In genomic region chr4:87679449-87680169, GRCh38 we compare ENCODE assay signal across 8 cellular contexts. TPM values are rescaled to one million over a fixed set of nuclear protein-coding genes. Genes with fewer than 3 reads are reported as not detected.
DNase-seq lines count a peak whose midpoint lies in the region; ATAC-seq and TF ChIP-seq lines count a peak whose summit lies in the region.

No MANE protein-coding gene starts in this region.

- TF ChIP-seq CTCF in H9 (conservative IDR thresholded peaks at IDR 0.05) (peak; percentile 94), ovary (IDR thresholded peaks at IDR 0.05) (peak; percentile 36 to 60 (median 48))

- no peak overlapping the region for H4K5ac ChIP-seq in H9 (ENCODE audit: insufficient read length, low read depth, low read length)

- H3K79me2 ChIP-seq in H9 (ENCODE audit: insufficient read depth, low read length), result no peaks in the 10 kb centered on the region

- no peak overlapping the region for H3K18ac ChIP-seq in H9 (ENCODE audit: insufficient read length, low read depth, low read length)

- H3K4me3 Mint-ChIP-seq in H9, result peak overlapping the region; percentile 11 to 27; a peak in 3 of 5 replicates

- H3K36me3 Mint-ChIP-seq in H9 (ENCODE audit: insufficient read depth in 1 of 3, low read depth in 3 of 3), result peaks cover 18 to 25% (median 20%) of the 10 kb centered on the region in 3 experiments

- H4K91ac ChIP-seq in H9 (ENCODE audit: insufficient read length, low read depth, low read length), result no peak overlapping the region

- H3K9ac ChIP-seq in H9 (ENCODE audit: extremely low read depth, insufficient read length, low read length), result no peak overlapping the region

- no peak overlapping the region for H2BK20ac ChIP-seq in H9 (ENCODE audit: low read depth, low read length, poor library complexity, severe bottlenecking)

- no peaks in the 10 kb centered on the region for H3K36me3 ChIP-seq in ovary

- peaks cover 2% of the 10 kb centered on the region; the same call in 1 of the 2 replicates for H3K4me1 ChIP-seq in H9 (ENCODE audit: insufficient read depth, low read length)
- peaks cover 2% of the 10 kb centered on the region for H3K4me1 ChIP-seq in ovary (ENCODE audit: insufficient read depth)

- no peak overlapping the region for H2BK120ac ChIP-seq in H9 (ENCODE audit: low read depth, low read length, poor library complexity, severe bottlenecking)

- H3K14ac ChIP-seq in H9 (ENCODE audit: insufficient read depth, low read length), result no peak overlapping the region

- TF ChIP-seq POLR2A in ovary (IDR thresholded peaks at IDR 0.05), result no peak

- no peak for ATAC-seq in HG02588 (IDR thresholded peaks at IDR 0.05; ENCODE audit: unreplicated experiment)
- ATAC-seq in GM21786 (IDR thresholded peaks at IDR 0.05; ENCODE audit: unreplicated experiment), result no peak

- intact Hi-C loops in ovary (cut with DNase I), result loop anchor here in 2 of 4 donors (2.0 to 10.0 kb wide), 2 partner anchors 145 to 159 kb away; no protein-coding TSS in a partner anchor

- H3K27ac Mint-ChIP-seq in H9, result peak overlapping the region; percentile 95 to 100 (median 96)

- peaks cover 35 to 39% of the 10 kb centered on the region in 2 experiments for H3K4me1 Mint-ChIP-seq in H9

- H3K9me3 ChIP-seq in H9 (ENCODE audit: control insufficient read depth, low read depth, low read length) (no peaks in the 10 kb centered on the region), ovary (peaks cover 0 to 5% of the 10 kb centered on the region in 2 donors)

- H2BK5ac ChIP-seq in H9 (ENCODE audit: insufficient read length, low read length), result no peak overlapping the region

- H4K20me1 ChIP-seq in H9 (ENCODE audit: control insufficient read depth, insufficient read depth, insufficient read length), result no peaks in the 10 kb centered on the region

- H3K27me3 ChIP-seq in H9 (ENCODE audit: insufficient read depth, low read length) (no peaks in the 10 kb centered on the region), ovary (no peaks in the 10 kb centered on the region)

- no peak for TF ChIP-seq EP300 in ovary (IDR thresholded peaks at IDR 0.05)

- H3K9me3 Mint-ChIP-seq in H9, result peaks cover 15 to 30% of the 10 kb centered on the region in 2 experiments

- H3K27ac ChIP-seq in H9 (ENCODE audit: insufficient read length, low read depth, low read length), result peak overlapping the region; percentile 53
- no peak overlapping the region for H3K27ac ChIP-seq in ovary

- H3K4me2 ChIP-seq in H9 (ENCODE audit: insufficient read depth, insufficient read length, low read length), result peak overlapping the region; percentile 30

- H3K27me3 Mint-ChIP-seq in H9 (ENCODE audit: low read depth), result no peaks in the 10 kb centered on the region

- WGBS in H9 (ENCODE audit: extremely low coverage, insufficient read length, low lambda C conversion rate), result no CpG with 5 or more reads among the region's 11 CpGs
- 23 to 33% (median 28%) methylated on average over 11 of the region's 11 CpGs for WGBS in ovary, 3 donors

- no peak overlapping the region for H2AFZ ChIP-seq in H9 (ENCODE audit: low read length)

- H2AK5ac ChIP-seq in H9 (ENCODE audit: insufficient read length, low read length), result no peak overlapping the region

- no peak overlapping the region for H2BK12ac ChIP-seq in H9 (ENCODE audit: insufficient read length, low read depth, low read length)

- H3T11ph ChIP-seq in H9 (ENCODE audit: low read length), result no peak overlapping the region

- no peaks in the 10 kb centered on the region for H3K23me2 ChIP-seq in H9 (ENCODE audit: insufficient read length, low read depth, low read length, poor library complexity, severe bottlenecking)

- H2BK15ac ChIP-seq in H9 (ENCODE audit: low read depth, low read length), result no peak overlapping the region

- DNase-seq in CD1c-positive myeloid dendritic cell (ENCODE audit: extremely low spot score), result peak; percentile 65
- DNase-seq in H9, result peak; percentile 62
- peak; percentile 17 for DNase-seq in NCI-H748 treated with DMSO at 0.1 percent for 48 hours (lab: John Stamatoyannopoulos, UW)
- peak; percentile 23 for DNase-seq in activated naive CD4-positive, alpha-beta T cell treated with anti-CD3 and anti-CD28 coated beads, Interleukin-2, amount 50 U/mL, for 16 hours
- peak; percentile 73 for DNase-seq in glomerular visceral epithelial cell (ENCODE audit: extremely low spot score)
- peak; percentile 35 to 66 (median 53) for DNase-seq in ovary

- no peak overlapping the region for H3K23ac ChIP-seq in H9 (ENCODE audit: insufficient read length, low read depth, low read length)

- no peak overlapping the region for H3K56ac ChIP-seq in H9 (ENCODE audit: insufficient read length, low read depth, low read length)

- H3K79me1 ChIP-seq in H9 (ENCODE audit: insufficient read depth, low read depth, low read length, poor library complexity, severe bottlenecking), result no peaks in the 10 kb centered on the region

- H4K8ac ChIP-seq in H9 (replicated peaks; ENCODE audit: insufficient read length, low read depth, low read length), result no peak overlapping the region

- no peak overlapping the region for H3K4me3 ChIP-seq in ovary

- no peak overlapping the region for H3K4ac ChIP-seq in H9 (ENCODE audit: low read depth, low read length)

RNA-seq across cellular contexts. Expression of gene DMP1, which starts 29.5 kb away (rescaled TPM):
- not detected in 2 replicates for total RNA-seq in H9 (2021)
- not detected for total RNA-seq in ovary
- not detected for polyA plus RNA-seq in ovary

Comparison
In these comparisons a context has a peak if more than half of its experiments do, and no peak if none do; other contexts are left out.
1. DNase-seq: peak in every context shown above with its lines; median percentile 73 in glomerular visceral epithelial cell; 65 in CD1c-positive myeloid dendritic cell; 62 in H9; 53 in ovary; 23 in activated naive CD4-positive, alpha-beta T cell treated with anti-CD3 and anti-CD28 coated beads, Interleukin-2, amount 50 U/mL, for 16 hours; 17 in NCI-H748 treated with DMSO at 0.1 percent for 48 hours.